Comparison of ENCODE assay signal across 9 cellular contexts in the genomic region with DNA sequence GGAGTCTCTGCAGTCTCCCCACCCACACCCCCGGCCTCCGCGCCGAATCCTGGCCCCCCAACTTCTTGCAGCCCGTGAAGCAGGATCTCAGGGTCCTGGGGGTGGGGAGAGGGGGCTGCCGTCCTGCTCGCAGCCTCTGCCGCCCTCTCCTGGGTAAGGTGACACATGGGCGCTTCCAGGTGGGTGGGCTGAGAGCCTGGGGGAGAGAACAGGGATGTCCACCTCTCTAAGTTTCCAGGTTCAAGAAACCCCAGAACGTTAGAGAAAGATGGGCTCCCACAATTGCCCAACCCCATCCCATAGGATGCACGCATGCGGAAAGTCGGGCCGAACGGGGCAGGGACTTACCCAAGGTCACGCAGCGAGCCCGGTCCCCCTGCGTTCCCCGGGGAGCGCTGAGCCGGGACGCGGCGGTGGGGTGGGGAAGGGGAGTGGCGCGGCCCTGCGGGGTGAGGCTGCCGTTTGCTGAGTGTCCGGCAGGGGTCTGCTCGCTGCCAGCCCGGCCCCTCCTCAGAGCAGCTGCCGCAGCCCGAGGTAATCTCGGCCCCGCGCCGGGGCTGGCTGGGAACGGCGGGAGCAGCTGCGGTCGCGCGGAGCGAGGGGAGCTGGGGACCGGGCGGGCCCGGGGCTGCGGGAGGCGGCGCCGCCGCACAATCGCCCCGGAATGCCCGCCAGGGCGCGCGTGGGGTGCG. TPM values are rescaled to one million over a fixed set of nuclear protein-coding genes. Genes with fewer than 3 reads are reported as not detected.
A peak's percentile ranks its signal among the peaks of the same experiment; 100 is the strongest.
DNase-seq lines count a peak whose midpoint lies in the region; ATAC-seq and TF ChIP-seq lines count a peak whose summit lies in the region.
"Had no signal": no experiment of that assay in that cellular context is flagged by ENCODE, and none has a peak within 500 bp of the region (broad histone marks: within the 10 kb centered on the region; RNA-seq: fewer than 3 reads in every experiment).

No MANE protein-coding gene starts in this region.

- peaks cover 24% of the 10 kb centered on the region for H3K4me1 ChIP-seq in CD8-positive, alpha-beta T cell (ENCODE audit: insufficient read depth, low read length)
- H3K4me1 ChIP-seq in ovary (ENCODE audit: insufficient read depth): peaks cover 6% of the 10 kb centered on the region

- intact Hi-C loops in CD8-positive, alpha-beta T cell (cut with DNase I, micrococcal nuclease): loop anchor here (1.0 to 10.0 kb wide), 7 partner anchors 46 to 266 kb away; partner anchors contain the start of genes ATG2A (in 1 of the 2), SNX15 (in 1 of the 2), TM7SF2 (in 1 of the 2) and ZNHIT2 (in 1 of the 2)
- intact Hi-C loops in ovary (cut with DNase I): loop anchor here in 1 of 4 donors (10.0 kb wide), 1 partner anchor 66 kb away; the partner anchor contains the start of genes TM7SF2 and ZNHIT2

- TF ChIP-seq CTCF in CD8-positive, alpha-beta T cell (IDR thresholded peaks at IDR 0.05): peak; percentile 57
- peak; percentile 17 to 52 (median 47) for TF ChIP-seq CTCF in ovary (IDR thresholded peaks at IDR 0.05)

- peak overlapping the region; percentile 85 for H3K4me3 ChIP-seq in CD8-positive, alpha-beta T cell (ENCODE audit: low read depth, low read length)
- peak overlapping the region; percentile 82 for H3K4me3 ChIP-seq in Jurkat, Clone E6-1 (ENCODE audit: low read length)
- H3K4me3 ChIP-seq in ovary: peak overlapping the region; percentile 56

- H3K4me3 Mint-ChIP-seq in CD8-positive, alpha-beta T cell: peak overlapping the region; percentile 91

- WGBS in ovary, 3 donors: 1% methylated on average over 20 to 59 of the region's 60 CpGs

- ATAC-seq in CD8-positive, alpha-beta T cell: peak; percentile 68
- ATAC-seq in GM19468 (IDR thresholded peaks at IDR 0.05; ENCODE audit: extremely low read depth, unreplicated experiment): peak; percentile 24
- ATAC-seq in GM21723 (IDR thresholded peaks at IDR 0.05; ENCODE audit: unreplicated experiment): no peak

- peak overlapping the region; percentile 80 for H3K27ac Mint-ChIP-seq in CD8-positive, alpha-beta T cell

- peak overlapping the region; percentile 23 for H3K27ac ChIP-seq in CD8-positive, alpha-beta T cell (ENCODE audit: low read depth, low read length)
- peak overlapping the region; percentile 77 to 86 for H3K27ac ChIP-seq in ovary

- TF ChIP-seq POLR2A in Raji (IDR thresholded peaks at IDR 0.05; ENCODE audit: insufficient read depth, low read depth, low read length) (peak; percentile 53), ovary (IDR thresholded peaks at IDR 0.05) (no peak)

- H3K9me3 ChIP-seq in CD8-positive, alpha-beta T cell (ENCODE audit: low read length): no peaks in the 10 kb centered on the region
- no peaks in the 10 kb centered on the region for H3K9me3 ChIP-seq in ovary

- TF ChIP-seq EP300 in ovary (IDR thresholded peaks at IDR 0.05): no peak

- H3K4me1 Mint-ChIP-seq in CD8-positive, alpha-beta T cell (ENCODE audit: low read depth): peaks cover 28% of the 10 kb centered on the region

- no peaks in the 10 kb centered on the region for H3K27me3 Mint-ChIP-seq in CD8-positive, alpha-beta T cell (ENCODE audit: low read depth)

- peaks cover 6% of the 10 kb centered on the region for H3K36me3 ChIP-seq in CD8-positive, alpha-beta T cell (ENCODE audit: insufficient read depth, low read length)
- H3K36me3 ChIP-seq in ovary: no peaks in the 10 kb centered on the region

- DNase-seq in CD8-positive, alpha-beta T cell: peak; percentile 17 to 69 (median 52)
- peak; percentile 28 for DNase-seq in Jurkat, Clone E6-1 (ENCODE audit: low read depth, low spot score)
- DNase-seq in activated gamma-delta T cell treated with Interleukin-2 at 50 U/mL for 16 hours (peak; percentile 48), germinal center (ENCODE audit: low spot score) (peak; percentile 83), ovary (peak; percentile 50 to 74 (median 60))

- POLR2A ChIA-PET in CD8-positive, alpha-beta T cell (lab: Charles Lee): interaction anchor here (0.6 to 2.2 kb wide), 6 partner anchors 45 to 1370 kb away, joined by 3 to 12 read pairs (median 6); partner anchors contain the start of genes FAU, MRPL49, TM7SF2 and ZNHIT2

- CTCF ChIA-PET in CD8-positive, alpha-beta T cell (lab: Charles Lee): interaction anchor here (0.5 to 2.3 kb wide), 6 partner anchors 23 to 693 kb away, joined by 3 to 10 read pairs (median 4); partner anchors contain the start of gene ARL2

- peaks cover 18% of the 10 kb centered on the region for H3K36me3 Mint-ChIP-seq in CD8-positive, alpha-beta T cell

- no peaks in the 10 kb centered on the region for H3K9me3 Mint-ChIP-seq in CD8-positive, alpha-beta T cell

- H3K27me3 ChIP-seq in CD8-positive, alpha-beta T cell (ENCODE audit: insufficient read depth, low read length): no peaks in the 10 kb centered on the region
- H3K27me3 ChIP-seq in ovary: no peaks in the 10 kb centered on the region

RNA-seq across cellular contexts. Expression of gene CAPN1, which starts 0.7 kb away (rescaled TPM):
- 10 to 100 TPM; 61.8 to 63.8 TPM for total RNA-seq in CD8-positive, alpha-beta T cell
- 82.3 TPM for polyA plus RNA-seq in Jurkat, Clone E6-1 (2012; ENCODE audit: insufficient read depth, insufficient read length)
- total RNA-seq in ovary: 100 to 1,000 TPM in 6 of 7 donors, 10 to 100 TPM in 1; 99.0 to 178 (median 128) TPM
- polyA plus RNA-seq in ovary: 10 to 100 TPM; 20.0 to 67.4 TPM

RNA-seq across cellular contexts. Expression of gene SPDYC, which starts 11.0 kb away (rescaled TPM):
- total RNA-seq in CD8-positive, alpha-beta T cell: not detected
- not detected for polyA plus RNA-seq in Jurkat, Clone E6-1 (2012; ENCODE audit: insufficient read depth, insufficient read length)
- total RNA-seq in ovary: not detected
- under 1 TPM in 1 of 2 donors, not detected in 1; 0.07 TPM for polyA plus RNA-seq in ovary
- polyA plus RNA-seq: adipose tissue had no signal

RNA-seq across cellular contexts. Expression of gene SYVN1, which starts 46.7 kb away (rescaled TPM):
- 10 to 100 TPM; 93.0 to 95.5 TPM for total RNA-seq in CD8-positive, alpha-beta T cell
- polyA plus RNA-seq in Jurkat, Clone E6-1 (2012; ENCODE audit: insufficient read depth, insufficient read length): 30.1 TPM
- 10 to 100 TPM; 21.1 to 73.0 (median 53.3) TPM for total RNA-seq in ovary
- polyA plus RNA-seq in ovary: 10 to 100 TPM; 26.7 to 59.6 TPM

RNA-seq across cellular contexts. Expression of gene MRPL49, which starts 58.9 kb away (rescaled TPM):
- 10 to 100 TPM; 61.3 to 62.7 TPM for total RNA-seq in CD8-positive, alpha-beta T cell
- polyA plus RNA-seq in Jurkat, Clone E6-1 (2012; ENCODE audit: insufficient read depth, insufficient read length): 94.3 TPM
- total RNA-seq in ovary: 10 to 100 TPM; 47.1 to 61.8 (median 50.4) TPM
- 100 to 1,000 TPM in 1 of 2 donors, 10 to 100 TPM in 1; 64.0 to 106 TPM for polyA plus RNA-seq in ovary

RNA-seq across cellular contexts. Expression of gene FAU, which starts 59.1 kb away (rescaled TPM):
- total RNA-seq in CD8-positive, alpha-beta T cell: 1,000 to 10,000 TPM; 1,787 to 1,833 TPM
- 1,669 TPM for polyA plus RNA-seq in Jurkat, Clone E6-1 (2012; ENCODE audit: insufficient read depth, insufficient read length)
- 1,000 to 10,000 TPM; 1,141 to 2,272 (median 1,835) TPM for total RNA-seq in ovary
- polyA plus RNA-seq in ovary: 1,000 to 10,000 TPM; 1,053 to 1,798 TPM

Comparison
In these comparisons a context has a peak if more than half of its experiments do, and no peak if none do; other contexts are left out.
1. DNase-seq: peak in every context shown above with its lines; median percentile 83 in germinal center; 60 in ovary; 52 in CD8-positive, alpha-beta T cell; 48 in activated gamma-delta T cell treated with Interleukin-2 at 50 U/mL for 16 hours; 28 in Jurkat, Clone E6-1.